In the genomic region with DNA sequence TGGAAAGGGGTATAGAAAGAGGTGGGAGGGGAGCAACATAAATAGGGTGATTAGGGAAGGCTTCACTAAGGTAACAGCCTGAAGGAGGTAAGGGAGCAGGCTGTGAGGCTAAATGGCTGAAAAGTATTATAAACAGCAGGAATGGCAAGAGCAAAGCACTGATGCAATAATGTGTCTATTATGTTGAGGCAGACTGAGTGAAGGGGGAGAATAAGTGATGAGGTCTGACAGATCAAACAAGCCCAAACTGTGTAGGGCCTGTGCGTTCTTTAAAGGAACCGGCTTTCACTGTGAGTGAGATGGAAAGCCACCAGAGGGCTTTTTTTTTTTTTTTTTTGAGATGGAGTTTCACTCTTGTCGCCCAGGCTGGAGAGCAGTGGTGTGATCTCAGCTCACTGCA, we compare ENCODE assay signal across 28 cellular contexts. TPM values are rescaled to one million over a fixed set of nuclear protein-coding genes. Genes with fewer than 3 reads are reported as not detected.
DNase-seq lines count a peak whose midpoint lies in the region; TF ChIP-seq lines count a peak whose summit lies in the region.
"Had no signal": no experiment of that assay in that cellular context is flagged by ENCODE, and none has a peak within 500 bp of the region (broad histone marks: within the 10 kb centered on the region; RNA-seq: fewer than 3 reads in every experiment).

No MANE protein-coding gene starts in this region.

- DNase-seq in activated CD4-positive, alpha-beta memory T cell treated with anti-CD3 and anti-CD28 coated beads for 36 hours: no peak
- DNase-seq in activated CD4-positive, alpha-beta memory T cell treated with anti-CD3 and anti-CD28 coated beads, Interleukin-2, amount 10 ng/mL, durations not matched to agents 7 days and 5 days: no peak
- peak; percentile 97 for DNase-seq in NCI-H69 (lab: John Stamatoyannopoulos, UW)
- no peak for DNase-seq in left ventricle myocardium inferior
- no peak for DNase-seq in 8988T
- no peak for DNase-seq in AML-193 (lab: John Stamatoyannopoulos, UW)
- DNase-seq: activated CD4-positive, CD25-positive, alpha-beta regulatory T cell treated with anti-CD3 and anti-CD28 coated beads, Interleukin-2, amount 50 U/mL, for 72 hours; activated effector memory CD4-positive, alpha-beta T cell treated with Interleukin-2 at 50 U/mL for 16 hours; adrenal gland; BE2C; erythroblast; foreskin melanocyte; mammary epithelial cell; naive B cell; NCI-H187 treated with DMSO at 0.1 percent for 48 hours; NCI-H524; RPMI8226; stimulated activated CD4-positive, alpha-beta T cell treated with anti-CD3 and anti-CD28 coated beads, Interleukin-2, amount 100 ng/mL, for 24 hours; T1000; upper lobe of right lung had no signal

- peak overlapping the region; percentile 47 for H3K27ac ChIP-seq in layer of hippocampus (ENCODE audit: low read depth, low read length)
- peak overlapping the region; percentile 8 for H3K27ac ChIP-seq in temporal lobe (ENCODE audit: low read depth, low read length)
- H3K27ac ChIP-seq in left ventricle myocardium inferior (replicated peaks): no peak overlapping the region
- H3K27ac ChIP-seq: adrenal gland, cardiac muscle cell, KMS-11, parathyroid adenoma, skin epidermis, upper lobe of right lung had no signal

- peaks cover 53% of the 10 kb centered on the region for H3K36me3 ChIP-seq in left ventricle myocardium inferior
- H3K36me3 ChIP-seq: BE2C, HAP-1 had no signal

- H3K36me3 Mint-ChIP-seq in activated CD4-positive, alpha-beta memory T cell treated with anti-CD3 and anti-CD28 coated beads for 36 hours: peaks cover 5% of the 10 kb centered on the region
- peaks cover 15% of the 10 kb centered on the region for H3K36me3 Mint-ChIP-seq in activated CD4-positive, alpha-beta memory T cell treated with anti-CD3 and anti-CD28 coated beads, Interleukin-2, amount 10 ng/mL, durations not matched to agents 7 days and 5 days (ENCODE audit: low read depth)

- no peaks in the 10 kb centered on the region for H3K9me3 ChIP-seq in left ventricle myocardium inferior (replicated peaks)
- H3K9me3 ChIP-seq: adrenal gland, BE2C, HAP-1, upper lobe of right lung had no signal

- H3K4me1 ChIP-seq in left ventricle myocardium inferior: no peaks in the 10 kb centered on the region
- H3K4me1 ChIP-seq: adrenal gland, BE2C, HAP-1, parathyroid adenoma, upper lobe of right lung had no signal

- no peak for TF ChIP-seq CTCF in left ventricle myocardium inferior (IDR thresholded peaks at IDR 0.05; ENCODE audit: borderline replicate concordance)

- no peak overlapping the region for H3K4me3 ChIP-seq in left ventricle myocardium inferior
- H3K4me3 ChIP-seq: adrenal gland, cardiac muscle cell, HAP-1, skin epidermis, upper lobe of right lung had no signal

- POLR2A ChIA-PET in activated CD4-positive, alpha-beta memory T cell treated with anti-CD3 and anti-CD28 coated beads for 36 hours (lab: Charles Lee): no interaction called here
- POLR2A ChIA-PET in activated CD4-positive, alpha-beta memory T cell treated with anti-CD3 and anti-CD28 coated beads, Interleukin-2, amount 10 ng/mL, durations not matched to agents 7 days and 5 days (lab: Charles Lee): interaction anchor here (0.9 kb wide), 1 partner anchor 36 kb away, joined by 3 read pairs; no protein-coding TSS in a partner anchor

- CTCF ChIA-PET in activated CD4-positive, alpha-beta memory T cell treated with anti-CD3 and anti-CD28 coated beads for 36 hours (lab: Charles Lee): no interaction called here
- CTCF ChIA-PET in activated CD4-positive, alpha-beta memory T cell treated with anti-CD3 and anti-CD28 coated beads, Interleukin-2, amount 10 ng/mL, durations not matched to agents 7 days and 5 days (lab: Charles Lee): interaction anchor here (0.7 kb wide), 1 partner anchor 517 kb away, joined by 3 read pairs; no protein-coding TSS in a partner anchor

- no peak overlapping the region for H3K4me3 Mint-ChIP-seq in activated CD4-positive, alpha-beta memory T cell treated with anti-CD3 and anti-CD28 coated beads for 36 hours
- H3K4me3 Mint-ChIP-seq in activated CD4-positive, alpha-beta memory T cell treated with anti-CD3 and anti-CD28 coated beads, Interleukin-2, amount 10 ng/mL, durations not matched to agents 7 days and 5 days: no peak overlapping the region
- H3K4me3 Mint-ChIP-seq: naive B cell; stimulated activated naive CD8-positive, alpha-beta T cell treated with anti-CD3 and anti-CD28 coated beads, Interleukin-15, Interleukin-2, amounts not matched to agents 100 ng/mL and 50 ng/mL, for 24 hours had no signal

- H3K4me1 Mint-ChIP-seq in activated CD4-positive, alpha-beta memory T cell treated with anti-CD3 and anti-CD28 coated beads for 36 hours (ENCODE audit: low read depth): peaks cover 5% of the 10 kb centered on the region
- H3K4me1 Mint-ChIP-seq in activated CD4-positive, alpha-beta memory T cell treated with anti-CD3 and anti-CD28 coated beads, Interleukin-2, amount 10 ng/mL, durations not matched to agents 7 days and 5 days: peaks cover 4% of the 10 kb centered on the region

- H3K27me3 ChIP-seq in layer of hippocampus (ENCODE audit: control insufficient read depth, insufficient read depth, low read length) (no peaks in the 10 kb centered on the region), left ventricle myocardium inferior (ENCODE audit: low read depth) (no peaks in the 10 kb centered on the region)
- H3K27me3 ChIP-seq: adrenal gland, BE2C, cardiac muscle cell, upper lobe of right lung had no signal

- H3K27ac Mint-ChIP-seq in activated CD4-positive, alpha-beta memory T cell treated with anti-CD3 and anti-CD28 coated beads for 36 hours: peak overlapping the region; percentile 15
- no peak overlapping the region for H3K27ac Mint-ChIP-seq in activated CD4-positive, alpha-beta memory T cell treated with anti-CD3 and anti-CD28 coated beads, Interleukin-2, amount 10 ng/mL, durations not matched to agents 7 days and 5 days
- H3K27ac Mint-ChIP-seq: stimulated activated naive CD8-positive, alpha-beta T cell treated with anti-CD3 and anti-CD28 coated beads, Interleukin-15, Interleukin-2, amounts not matched to agents 100 ng/mL and 50 ng/mL, for 24 hours had no signal

- intact Hi-C loops in activated CD4-positive, alpha-beta memory T cell treated with anti-CD3 and anti-CD28 coated beads for 36 hours (cut with micrococcal nuclease): no loop called here
- intact Hi-C loops in left ventricle myocardium inferior (cut with micrococcal nuclease): no loop called here

- no peaks in the 10 kb centered on the region for H3K9me3 Mint-ChIP-seq in activated CD4-positive, alpha-beta memory T cell treated with anti-CD3 and anti-CD28 coated beads for 36 hours
- H3K9me3 Mint-ChIP-seq in activated CD4-positive, alpha-beta memory T cell treated with anti-CD3 and anti-CD28 coated beads, Interleukin-2, amount 10 ng/mL, durations not matched to agents 7 days and 5 days: no peaks in the 10 kb centered on the region
- H3K9me3 Mint-ChIP-seq: naive B cell; stimulated activated naive CD8-positive, alpha-beta T cell treated with anti-CD3 and anti-CD28 coated beads, Interleukin-15, Interleukin-2, amounts not matched to agents 100 ng/mL and 50 ng/mL, for 24 hours had no signal

- H3K27me3 Mint-ChIP-seq in activated CD4-positive, alpha-beta memory T cell treated with anti-CD3 and anti-CD28 coated beads for 36 hours: no peaks in the 10 kb centered on the region
- H3K27me3 Mint-ChIP-seq in activated CD4-positive, alpha-beta memory T cell treated with anti-CD3 and anti-CD28 coated beads, Interleukin-2, amount 10 ng/mL, durations not matched to agents 7 days and 5 days: no peaks in the 10 kb centered on the region
- H3K27me3 Mint-ChIP-seq: naive B cell; stimulated activated naive CD8-positive, alpha-beta T cell treated with anti-CD3 and anti-CD28 coated beads, Interleukin-15, Interleukin-2, amounts not matched to agents 100 ng/mL and 50 ng/mL, for 24 hours had no signal

RNA-seq across cellular contexts. Expression of gene VCPKMT, which starts 6.7 kb away (rescaled TPM):
- total RNA-seq in activated CD4-positive, alpha-beta memory T cell treated with anti-CD3 and anti-CD28 coated beads for 36 hours: 10 to 100 TPM in 1 of 2 experiments, 1 to 10 TPM in 1; 7.7 to 10.1 TPM
- 1 to 10 TPM; 7.5 to 9.5 TPM for total RNA-seq in activated CD4-positive, alpha-beta memory T cell treated with anti-CD3 and anti-CD28 coated beads, Interleukin-2, amount 10 ng/mL, durations not matched to agents 7 days and 5 days
- total RNA-seq in temporal lobe (6.6 TPM), left ventricle myocardium inferior (4.1 TPM)
